In the genomic region with DNA sequence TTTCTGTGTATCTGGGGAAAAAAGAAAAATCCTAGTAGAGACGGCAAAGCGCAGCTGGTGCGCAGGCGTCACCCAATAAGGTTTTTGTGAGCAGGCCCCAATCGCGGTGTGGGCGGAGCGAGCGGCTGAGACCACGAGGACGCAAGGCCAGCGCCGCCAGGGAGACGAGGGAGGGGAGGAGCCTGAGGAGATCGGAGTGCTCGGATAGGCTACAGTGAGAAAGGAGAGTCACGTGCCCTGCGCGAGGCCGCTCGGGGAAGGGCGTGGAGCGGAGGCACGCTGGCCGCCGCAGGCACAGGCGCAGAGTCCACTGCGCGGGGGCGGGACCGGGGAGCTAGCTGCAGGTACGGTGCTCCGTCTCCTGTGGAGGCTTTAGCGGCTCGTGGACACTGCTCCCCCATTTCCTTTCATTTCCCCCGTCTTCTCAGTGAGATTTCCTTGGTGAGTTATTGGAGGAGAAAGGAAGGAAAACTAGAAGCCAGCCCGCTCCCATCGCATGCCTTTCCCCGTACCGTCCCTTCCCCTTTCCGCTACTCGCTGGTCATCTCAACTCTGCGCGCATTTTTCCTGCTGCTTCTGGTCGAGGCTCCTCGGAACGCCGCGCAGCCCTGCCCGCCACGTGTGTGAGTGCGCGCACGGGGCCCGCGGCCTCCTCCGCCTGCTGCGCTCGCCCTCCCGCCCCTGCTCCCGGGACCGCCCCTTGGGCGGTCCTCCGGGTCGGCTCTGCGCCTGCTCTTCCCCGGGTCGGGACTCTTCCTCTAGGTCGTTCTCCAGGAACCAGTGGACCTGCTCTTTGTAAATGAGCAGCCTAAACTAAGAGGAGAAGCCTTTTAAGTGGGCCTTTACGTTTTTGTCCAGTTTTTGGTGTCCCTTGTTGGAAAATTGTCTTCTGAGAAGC, we compare ENCODE assay signal across 1 cellular context.
TF ChIP-seq lines count a peak whose summit lies in the region.

A gene with protein sequence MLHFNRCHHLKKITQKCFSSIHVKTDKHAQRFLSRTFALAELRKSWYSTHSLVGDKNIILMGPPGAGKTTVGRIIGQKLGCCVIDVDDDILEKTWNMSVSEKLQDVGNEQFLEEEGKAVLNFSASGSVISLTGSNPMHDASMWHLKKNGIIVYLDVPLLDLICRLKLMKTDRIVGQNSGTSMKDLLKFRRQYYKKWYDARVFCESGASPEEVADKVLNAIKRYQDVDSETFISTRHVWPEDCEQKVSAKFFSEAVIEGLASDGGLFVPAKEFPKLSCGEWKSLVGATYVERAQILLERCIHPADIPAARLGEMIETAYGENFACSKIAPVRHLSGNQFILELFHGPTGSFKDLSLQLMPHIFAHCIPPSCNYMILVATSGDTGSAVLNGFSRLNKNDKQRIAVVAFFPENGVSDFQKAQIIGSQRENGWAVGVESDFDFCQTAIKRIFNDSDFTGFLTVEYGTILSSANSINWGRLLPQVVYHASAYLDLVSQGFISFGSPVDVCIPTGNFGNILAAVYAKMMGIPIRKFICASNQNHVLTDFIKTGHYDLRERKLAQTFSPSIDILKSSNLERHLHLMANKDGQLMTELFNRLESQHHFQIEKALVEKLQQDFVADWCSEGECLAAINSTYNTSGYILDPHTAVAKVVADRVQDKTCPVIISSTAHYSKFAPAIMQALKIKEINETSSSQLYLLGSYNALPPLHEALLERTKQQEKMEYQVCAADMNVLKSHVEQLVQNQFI (plus strand): TSS at position 264 of the 898 bp plus-strand sequence. CDS start 6,612 bp downstream, outside the sequence.

TF ChIP-seq in K562, 482 proteins besides CTCF, POLR2A, EP300 and RAD21 (continued from another document and continues in another):
- no peak for TF ChIP-seq RREB1 (CRISPR knock-in tag; IDR thresholded peaks at IDR 0.05)
- no peak for TF ChIP-seq YBX1 (IDR thresholded peaks at IDR 0.05)
- no peak for TF ChIP-seq LARP7 (IDR thresholded peaks at IDR 0.05)
- TF ChIP-seq YY1 (IDR thresholded peaks at IDR 0.05; ENCODE audit: borderline replicate concordance in 1 of 3, control insufficient read depth in 1 of 3, extremely low read depth in 1 of 3, insufficient read depth in 3 of 3, insufficient read length in 1 of 3, insufficient replicate concordance in 2 of 3, low read depth in 1 of 3, low read length in 2 of 3): peak in 2 of 3 experiments; percentile 27 to 33
- TF ChIP-seq MED1 (CRISPR knock-in tag; IDR thresholded peaks at IDR 0.05; ENCODE audit: borderline replicate concordance): no peak
- TF ChIP-seq HDAC3 (IDR thresholded peaks at IDR 0.05; ENCODE audit: borderline replicate concordance, partially characterized antibody): no peak
- TF ChIP-seq ZKSCAN1 (IDR thresholded peaks at IDR 0.05; ENCODE audit: low read depth, low read length): 0 out of 2 replicates have a peak, but pooled peaks have one; percentile 14
- TF ChIP-seq TEAD4 (IDR thresholded peaks at IDR 0.05; ENCODE audit: low read length): no peak
- TF ChIP-seq TEAD4 (CRISPR knock-in tag; IDR thresholded peaks at IDR 0.05; ENCODE audit: borderline replicate concordance): peak; percentile 98
- no peak for TF ChIP-seq CHCHD3 (CRISPR knock-in tag; IDR thresholded peaks at IDR 0.05)
- TF ChIP-seq ESRRB (CRISPR knock-in tag; IDR thresholded peaks at IDR 0.05; ENCODE audit: borderline replicate concordance): no peak
- TF ChIP-seq RBM14 (IDR thresholded peaks at IDR 0.05; ENCODE audit: borderline replicate concordance, insufficient read depth, low read depth, low read length): no peak
- TF ChIP-seq ZNF707 (CRISPR knock-in tag; conservative IDR thresholded peaks at IDR 0.05): no peak
- no peak for TF ChIP-seq ZNF551 (CRISPR knock-in tag; IDR thresholded peaks at IDR 0.05)
- TF ChIP-seq ATF7 (IDR thresholded peaks at IDR 0.05): peak; percentile 63
- TF ChIP-seq DDX20 (tag; IDR thresholded peaks at IDR 0.05; ENCODE audit: low read depth): no peak
- no peak for TF ChIP-seq THAP7 (CRISPR knock-in tag; IDR thresholded peaks at IDR 0.05)
- TF ChIP-seq ZNF764 (CRISPR knock-in tag; IDR thresholded peaks at IDR 0.05; ENCODE audit: low read depth): no peak
- no peak for TF ChIP-seq LEF1 (IDR thresholded peaks at IDR 0.05)
- peak; percentile 57; the same call in 1 of the 2 replicates for TF ChIP-seq CEBPG (CRISPR knock-in tag; IDR thresholded peaks at IDR 0.05)
- no peak for TF ChIP-seq CEBPG (tag; conservative IDR thresholded peaks at IDR 0.05 in 1 of 2, IDR thresholded peaks at IDR 0.05 in 1 of 2)
- TF ChIP-seq, protein P1, sequence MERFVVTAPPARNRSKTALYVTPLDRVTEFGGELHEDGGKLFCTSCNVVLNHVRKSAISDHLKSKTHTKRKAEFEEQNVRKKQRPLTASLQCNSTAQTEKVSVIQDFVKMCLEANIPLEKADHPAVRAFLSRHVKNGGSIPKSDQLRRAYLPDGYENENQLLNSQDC (CRISPR knock-in tag; IDR thresholded peaks at IDR 0.05): no peak; the same call in 1 of the 2 replicates
- TF ChIP-seq NONO (IDR thresholded peaks at IDR 0.05; ENCODE audit: low read depth in 2 of 2, low read length in 1 of 2): no peak
- TF ChIP-seq, protein P2, sequence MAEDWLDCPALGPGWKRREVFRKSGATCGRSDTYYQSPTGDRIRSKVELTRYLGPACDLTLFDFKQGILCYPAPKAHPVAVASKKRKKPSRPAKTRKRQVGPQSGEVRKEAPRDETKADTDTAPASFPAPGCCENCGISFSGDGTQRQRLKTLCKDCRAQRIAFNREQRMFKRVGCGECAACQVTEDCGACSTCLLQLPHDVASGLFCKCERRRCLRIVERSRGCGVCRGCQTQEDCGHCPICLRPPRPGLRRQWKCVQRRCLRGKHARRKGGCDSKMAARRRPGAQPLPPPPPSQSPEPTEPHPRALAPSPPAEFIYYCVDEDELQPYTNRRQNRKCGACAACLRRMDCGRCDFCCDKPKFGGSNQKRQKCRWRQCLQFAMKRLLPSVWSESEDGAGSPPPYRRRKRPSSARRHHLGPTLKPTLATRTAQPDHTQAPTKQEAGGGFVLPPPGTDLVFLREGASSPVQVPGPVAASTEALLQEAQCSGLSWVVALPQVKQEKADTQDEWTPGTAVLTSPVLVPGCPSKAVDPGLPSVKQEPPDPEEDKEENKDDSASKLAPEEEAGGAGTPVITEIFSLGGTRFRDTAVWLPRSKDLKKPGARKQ (CRISPR knock-in tag; IDR thresholded peaks at IDR 0.05): no peak
- TF ChIP-seq, protein P3, sequence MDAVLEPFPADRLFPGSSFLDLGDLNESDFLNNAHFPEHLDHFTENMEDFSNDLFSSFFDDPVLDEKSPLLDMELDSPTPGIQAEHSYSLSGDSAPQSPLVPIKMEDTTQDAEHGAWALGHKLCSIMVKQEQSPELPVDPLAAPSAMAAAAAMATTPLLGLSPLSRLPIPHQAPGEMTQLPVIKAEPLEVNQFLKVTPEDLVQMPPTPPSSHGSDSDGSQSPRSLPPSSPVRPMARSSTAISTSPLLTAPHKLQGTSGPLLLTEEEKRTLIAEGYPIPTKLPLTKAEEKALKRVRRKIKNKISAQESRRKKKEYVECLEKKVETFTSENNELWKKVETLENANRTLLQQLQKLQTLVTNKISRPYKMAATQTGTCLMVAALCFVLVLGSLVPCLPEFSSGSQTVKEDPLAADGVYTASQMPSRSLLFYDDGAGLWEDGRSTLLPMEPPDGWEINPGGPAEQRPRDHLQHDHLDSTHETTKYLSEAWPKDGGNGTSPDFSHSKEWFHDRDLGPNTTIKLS (IDR thresholded peaks at IDR 0.05; ENCODE audit: borderline replicate concordance, low read depth): peak; percentile 94
- no peak for TF ChIP-seq DLX4 (CRISPR knock-in tag; IDR thresholded peaks at IDR 0.05)
- TF ChIP-seq ZNF830 (CRISPR knock-in tag; IDR thresholded peaks at IDR 0.05): 0 out of 2 replicates have a peak, but pooled peaks have one; percentile 63
- TF ChIP-seq JUND (IDR thresholded peaks at IDR 0.05; ENCODE audit: borderline replicate concordance, low read depth, low read length): 0 out of 2 replicates have a peak, but pooled peaks have one; percentile 23
- TF ChIP-seq JUND (tag; IDR thresholded peaks at IDR 0.05; ENCODE audit: borderline replicate concordance, low read depth, low read length): no peak; the same call in 2 of the 3 replicates
- TF ChIP-seq TCF15 (CRISPR knock-in tag; IDR thresholded peaks at IDR 0.05): no peak
- no peak for TF ChIP-seq TCF7L2 (IDR thresholded peaks at IDR 0.05; ENCODE audit: low read depth, low read length)
- TF ChIP-seq CBFA2T2 (conservative IDR thresholded peaks at IDR 0.05): peak; percentile 79
- 0 out of 2 replicates have a peak, but pooled peaks have one; percentile 49 for TF ChIP-seq RB1 (IDR thresholded peaks at IDR 0.05; ENCODE audit: low read depth)
- TF ChIP-seq HDAC1 (IDR thresholded peaks at IDR 0.05): peak in 1 of 2 experiments; percentile 97; a peak in 2 of 4 replicates
- TF ChIP-seq NCOA1 (IDR thresholded peaks at IDR 0.05; ENCODE audit: low read depth): no peak
- TF ChIP-seq, protein P4, sequence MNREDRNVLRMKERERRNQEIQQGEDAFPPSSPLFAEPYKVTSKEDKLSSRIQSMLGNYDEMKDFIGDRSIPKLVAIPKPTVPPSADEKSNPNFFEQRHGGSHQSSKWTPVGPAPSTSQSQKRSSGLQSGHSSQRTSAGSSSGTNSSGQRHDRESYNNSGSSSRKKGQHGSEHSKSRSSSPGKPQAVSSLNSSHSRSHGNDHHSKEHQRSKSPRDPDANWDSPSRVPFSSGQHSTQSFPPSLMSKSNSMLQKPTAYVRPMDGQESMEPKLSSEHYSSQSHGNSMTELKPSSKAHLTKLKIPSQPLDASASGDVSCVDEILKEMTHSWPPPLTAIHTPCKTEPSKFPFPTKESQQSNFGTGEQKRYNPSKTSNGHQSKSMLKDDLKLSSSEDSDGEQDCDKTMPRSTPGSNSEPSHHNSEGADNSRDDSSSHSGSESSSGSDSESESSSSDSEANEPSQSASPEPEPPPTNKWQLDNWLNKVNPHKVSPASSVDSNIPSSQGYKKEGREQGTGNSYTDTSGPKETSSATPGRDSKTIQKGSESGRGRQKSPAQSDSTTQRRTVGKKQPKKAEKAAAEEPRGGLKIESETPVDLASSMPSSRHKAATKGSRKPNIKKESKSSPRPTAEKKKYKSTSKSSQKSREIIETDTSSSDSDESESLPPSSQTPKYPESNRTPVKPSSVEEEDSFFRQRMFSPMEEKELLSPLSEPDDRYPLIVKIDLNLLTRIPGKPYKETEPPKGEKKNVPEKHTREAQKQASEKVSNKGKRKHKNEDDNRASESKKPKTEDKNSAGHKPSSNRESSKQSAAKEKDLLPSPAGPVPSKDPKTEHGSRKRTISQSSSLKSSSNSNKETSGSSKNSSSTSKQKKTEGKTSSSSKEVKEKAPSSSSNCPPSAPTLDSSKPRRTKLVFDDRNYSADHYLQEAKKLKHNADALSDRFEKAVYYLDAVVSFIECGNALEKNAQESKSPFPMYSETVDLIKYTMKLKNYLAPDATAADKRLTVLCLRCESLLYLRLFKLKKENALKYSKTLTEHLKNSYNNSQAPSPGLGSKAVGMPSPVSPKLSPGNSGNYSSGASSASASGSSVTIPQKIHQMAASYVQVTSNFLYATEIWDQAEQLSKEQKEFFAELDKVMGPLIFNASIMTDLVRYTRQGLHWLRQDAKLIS (CRISPR knock-in tag; IDR thresholded peaks at IDR 0.05): peak; percentile 81
- TF ChIP-seq ZFP36 (IDR thresholded peaks at IDR 0.05; ENCODE audit: low read depth, low read length, partially characterized antibody): peak; percentile 48
- no peak for TF ChIP-seq ASH1L (IDR thresholded peaks at IDR 0.05; ENCODE audit: borderline replicate concordance, low read depth, partially characterized antibody)
- peak; percentile 86 for TF ChIP-seq PHF8 (IDR thresholded peaks at IDR 0.05; ENCODE audit: borderline replicate concordance, low read length)
- TF ChIP-seq NCOA2 (IDR thresholded peaks at IDR 0.05; ENCODE audit: partially characterized antibody in 2 of 2): no peak
- TF ChIP-seq ZNF57 (CRISPR knock-in tag; IDR thresholded peaks at IDR 0.05): no peak; the same call in 1 of the 2 replicates
